Comparison of ENCODE assay signal across 10 cellular contexts in the genomic region with DNA sequence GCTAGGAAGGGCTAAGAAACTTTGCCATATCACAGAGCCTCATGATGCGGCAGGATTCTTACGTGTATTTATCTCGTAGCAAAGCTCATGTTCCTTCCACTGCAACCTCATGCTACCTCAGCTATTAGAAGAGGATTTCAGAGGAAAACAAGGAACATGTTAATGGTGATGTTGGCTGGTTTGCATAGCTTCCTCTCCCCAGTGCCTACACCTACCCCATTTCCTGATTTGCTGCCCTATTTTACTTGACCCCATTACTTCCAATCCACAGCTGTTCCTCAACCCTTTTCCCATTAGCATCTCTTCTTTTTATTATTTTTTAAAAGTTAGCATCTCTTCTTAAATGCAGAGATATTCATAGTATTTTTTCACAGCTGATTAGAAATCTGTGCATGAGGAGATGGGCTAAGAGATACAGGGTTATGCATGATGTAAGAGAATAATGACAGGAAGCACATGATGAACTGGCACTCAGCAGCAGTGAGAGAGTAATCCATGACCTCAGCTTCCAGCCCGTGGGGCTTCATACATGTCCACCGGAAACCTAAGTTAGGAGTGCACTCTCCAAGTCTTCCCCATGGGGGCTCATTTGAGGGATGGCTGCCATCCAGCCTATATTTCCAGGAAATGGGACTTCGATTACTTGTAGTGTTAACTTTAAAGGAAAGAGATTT.
DNase-seq lines count a peak whose midpoint lies in the region; ATAC-seq, FAIRE-seq and TF ChIP-seq lines count a peak whose summit lies in the region.
"Had no signal": no experiment of that assay in that cellular context is flagged by ENCODE, and none has a peak within 500 bp of the region (broad histone marks: within the 10 kb centered on the region; RNA-seq: fewer than 3 reads in every experiment).

No MANE protein-coding gene starts in this region.

- no TSS peak for BruUV-seq in A673 (replicated peaks; lab: Mats Ljungman, UMichigan)

- H3K4me3 ChIP-seq in A673 (ENCODE audit: low read depth, low read length, poor library complexity, severe bottlenecking) = no peak overlapping the region
- no peak overlapping the region for H3K4me3 ChIP-seq in CD4-positive, alpha-beta memory T cell (ENCODE audit: low read length in 2 of 2)
- H3K4me3 ChIP-seq: PC-9 had no signal

- H3K36me3 Mint-ChIP-seq in CD4-positive, alpha-beta memory T cell = peaks cover 0 to 18% of the 10 kb centered on the region in 2 donors
- H3K36me3 Mint-ChIP-seq in immature natural killer cell = peaks cover 0 to 9% (median 4%) of the 10 kb centered on the region in 3 donors

- POLR2A ChIA-PET in A673 (lab: Charles Lee; ENCODE audit: low non-redundant PET) = no interaction called here
- POLR2A ChIA-PET in CD4-positive, alpha-beta memory T cell (lab: Charles Lee; ENCODE audit: partially characterized antibody) = interaction anchor here (0.7 to 3.3 kb wide), 16 partner anchors 8 to 1362 kb away, joined by 3 to 34 read pairs (median 6); partner anchors contain the start of genes ASF1A, CEP85L, FAM184A and ROS1

- H3K27ac ChIP-seq in A673 (ENCODE audit: low read depth, low read length, poor library complexity, severe bottlenecking) = no peak overlapping the region
- H3K27ac ChIP-seq in CD4-positive, alpha-beta memory T cell (ENCODE audit: low read depth, low read length) = peak overlapping the region; percentile 18
- H3K27ac ChIP-seq: PC-9 had no signal

- CTCF ChIA-PET in A673 (lab: Charles Lee) = no interaction called here
- CTCF ChIA-PET in CD4-positive, alpha-beta memory T cell (lab: Charles Lee; ENCODE audit: partially characterized antibody) = interaction anchor here (0.7 to 4.6 kb wide), 18 partner anchors 9 to 322 kb away, joined by 3 to 57 read pairs (median 5); partner anchors contain the start of gene ASF1A

- TF ChIP-seq CTCF in A673 (conservative IDR thresholded peaks at IDR 0.05; ENCODE audit: low read depth, low read length) (no peak), D721Med (IDR thresholded peaks at IDR 0.05; ENCODE audit: insufficient read depth, missing control alignments) (no peak)

- H3K27ac Mint-ChIP-seq in CD4-positive, alpha-beta memory T cell = peak overlapping the region; percentile 77 to 97 (median 95)
- H3K27ac Mint-ChIP-seq in immature natural killer cell = peak overlapping the region in 5 of 6 donors; percentile 15 to 77 (median 36)

- DNase-seq in A673 (ENCODE audit: low spot score) = peak; percentile 80
- peak; percentile 38 to 58 (median 54) for DNase-seq in CD4-positive, alpha-beta memory T cell
- peak; percentile 12 for DNase-seq in T-helper 22 cell (ENCODE audit: low read depth)
- no peak for DNase-seq in immature natural killer cell
- DNase-seq in germinal center (ENCODE audit: low spot score) = no peak
- no peak for DNase-seq in D721Med (ENCODE audit: insufficient read length, low spot score)
- no peak for DNase-seq in iPS-NIHi7 (ENCODE audit: extremely low spot score)
- DNase-seq: activated CD4-positive, CD25-positive, alpha-beta regulatory T cell had no signal

- no peaks in the 10 kb centered on the region for H3K27me3 ChIP-seq in A673 (replicated peaks; ENCODE audit: insufficient read depth, low read depth, low read length, poor library complexity)
- no peaks in the 10 kb centered on the region for H3K27me3 ChIP-seq in CD4-positive, alpha-beta memory T cell (ENCODE audit: insufficient read depth, low read length)

- no peak for ATAC-seq in HG02571 (IDR thresholded peaks at IDR 0.05; ENCODE audit: unreplicated experiment)

- H3K4me1 Mint-ChIP-seq in CD4-positive, alpha-beta memory T cell = peaks cover 27 to 40% (median 34%) of the 10 kb centered on the region in 4 donors
- H3K4me1 Mint-ChIP-seq in immature natural killer cell = peaks cover 10 to 11% of the 10 kb centered on the region in 2 donors

- H3K36me3 ChIP-seq in A673 (ENCODE audit: insufficient read depth, low read length, poor library complexity, severe bottlenecking) = no peaks in the 10 kb centered on the region
- no peaks in the 10 kb centered on the region for H3K36me3 ChIP-seq in CD4-positive, alpha-beta memory T cell (ENCODE audit: insufficient read depth, low read length)

- no peaks in the 10 kb centered on the region for H3K27me3 Mint-ChIP-seq in CD4-positive, alpha-beta memory T cell
- H3K27me3 Mint-ChIP-seq in immature natural killer cell (ENCODE audit: low read depth in 3 of 3) = no peaks in the 10 kb centered on the region

- peak overlapping the region in 7 of 8 donors; percentile 8 to 74 (median 59) for H3K4me3 Mint-ChIP-seq in CD4-positive, alpha-beta memory T cell
- H3K4me3 Mint-ChIP-seq in immature natural killer cell = no peak overlapping the region

- intact Hi-C loops in A673 (cut with micrococcal nuclease; ENCODE audit: unreplicated experiment) = no loop called here
- intact Hi-C loops in CD4-positive, alpha-beta memory T cell (cut with micrococcal nuclease) = loop anchor here (1.0 kb wide), 1 partner anchor 8 kb away; no protein-coding TSS in a partner anchor

- peaks cover 21% of the 10 kb centered on the region for H3K4me1 ChIP-seq in A673 (ENCODE audit: insufficient read depth, low read length, poor library complexity, severe bottlenecking)
- peaks cover 29% of the 10 kb centered on the region for H3K4me1 ChIP-seq in CD4-positive, alpha-beta memory T cell (ENCODE audit: insufficient read depth, low read length)

- FAIRE-seq in D721Med (lab: Jason Lieb, UNC) = no peak

- no peaks in the 10 kb centered on the region for H3K9me3 ChIP-seq in A673 (ENCODE audit: low read depth, low read length, poor library complexity, severe bottlenecking)
- H3K9me3 ChIP-seq in CD4-positive, alpha-beta memory T cell (ENCODE audit: control insufficient read depth in 1 of 2, low read length in 2 of 2) = no peaks in the 10 kb centered on the region

- peaks cover 0 to 12% (median 0%) of the 10 kb centered on the region in 8 donors for H3K9me3 Mint-ChIP-seq in CD4-positive, alpha-beta memory T cell
- no peaks in the 10 kb centered on the region for H3K9me3 Mint-ChIP-seq in immature natural killer cell

Comparison
In these comparisons a context has a peak if more than half of its experiments do, and no peak if none do; other contexts are left out.
1. DNase-seq: peak in A673 (single experiment), CD4-positive, alpha-beta memory T cell (5 of 5) and T-helper 22 cell (single experiment); none in immature natural killer cell (0 of 3), germinal center (single experiment), D721Med (single experiment) and iPS-NIHi7 (single experiment).
2. H3K4me3 Mint-ChIP-seq: peak in CD4-positive, alpha-beta memory T cell (7 of 8); none in immature natural killer cell (0 of 5).